In genomic region chr1:1013922-1014617, GRCh38 we compare ENCODE assay signal across 7 cellular contexts. TPM values are rescaled to one million over a fixed set of nuclear protein-coding genes. Genes with fewer than 3 reads are reported as not detected.
A peak's percentile ranks its signal among the peaks of the same experiment; 100 is the strongest.
DNase-seq lines count a peak whose midpoint lies in the region; FAIRE-seq and TF ChIP-seq lines count a peak whose summit lies in the region.
"Had no signal": no experiment of that assay in that cellular context is flagged by ENCODE, and none has a peak within 500 bp of the region (broad histone marks: within the 10 kb centered on the region; RNA-seq: fewer than 3 reads in every experiment).

No MANE protein-coding gene starts in this region.

- H4K8ac ChIP-seq in mesendoderm (ENCODE audit: low read depth, low read length), result no peak overlapping the region

- DNase-seq in activated naive CD4-positive, alpha-beta T cell treated with anti-CD3 and anti-CD28 coated beads, Interleukin-2, amount 50 U/mL, for 16 hours, result peak; percentile 48
- DNase-seq in mesendoderm (no peak), GM12891 (ENCODE audit: insufficient read length, low spot score) (no peak), hepatic stellate cell (ENCODE audit: low spot score) (no peak), mucosa of gallbladder (ENCODE audit: low spot score) (no peak)

- H3K9me3 ChIP-seq in HUES6 (ENCODE audit: control insufficient read depth, insufficient read depth, low read depth, low read length), result no peaks in the 10 kb centered on the region

- no peak overlapping the region for H4K5ac ChIP-seq in mesendoderm (ENCODE audit: low read length)

- WGBS in mesendoderm (ENCODE audit: extremely low coverage, insufficient coverage, low lambda C conversion rate), result no CpG with 5 or more reads among the region's 41 CpGs

- peak overlapping the region; percentile 69 for H2AK5ac ChIP-seq in mesendoderm (ENCODE audit: low read length)

- H3K56ac ChIP-seq in mesendoderm (ENCODE audit: low read length), result peak overlapping the region; percentile 93

- no peak overlapping the region for H2BK5ac ChIP-seq in mesendoderm (ENCODE audit: low read length)

- H3K18ac ChIP-seq in mesendoderm (ENCODE audit: low read length), result no peak overlapping the region

- H3K23ac ChIP-seq in mesendoderm (ENCODE audit: low read length), result peak overlapping the region; percentile 95

- H3K36me3 ChIP-seq in HUES6 (ENCODE audit: control insufficient read depth, insufficient read depth, low read length), result no peaks in the 10 kb centered on the region
- no peaks in the 10 kb centered on the region for H3K36me3 ChIP-seq in mesendoderm (ENCODE audit: control insufficient read depth, insufficient read depth, low read length)

- FAIRE-seq in GM12891 (lab: Jason Lieb, UNC), result no peak

- H3K79me1 ChIP-seq in mesendoderm (ENCODE audit: low read length), result no peaks in the 10 kb centered on the region

- H3K9ac ChIP-seq in HUES6 (ENCODE audit: low read length), result peak overlapping the region; percentile 80
- H3K9ac ChIP-seq in mesendoderm (ENCODE audit: low read length), result peak overlapping the region; percentile 72

- H2BK15ac ChIP-seq in mesendoderm (replicated peaks; ENCODE audit: low read depth), result no peak overlapping the region

- H3K27me3 ChIP-seq in HUES6 (ENCODE audit: control insufficient read depth, insufficient read depth, low read length) (0 out of 2 replicates have a peak, but pooled peaks cover under 1% of the 10 kb centered on the region), mesendoderm (ENCODE audit: insufficient read depth, low read length, poor library complexity) (no peaks in the 10 kb centered on the region)

- no peak for TF ChIP-seq POLR2A in GM12891 (IDR thresholded peaks at IDR 0.05; ENCODE audit: low read depth, low read length)

- peak overlapping the region; percentile 81 for H3K4me3 ChIP-seq in HUES6 (ENCODE audit: low read depth, low read length)
- no peak overlapping the region for H3K4me3 ChIP-seq in mesendoderm (ENCODE audit: low read length)

- H3K4ac ChIP-seq in mesendoderm (ENCODE audit: low read depth, low read length), result no peak overlapping the region

- H3K4me2 ChIP-seq in mesendoderm (ENCODE audit: low read length), result no peak overlapping the region

- no peak overlapping the region for H2BK120ac ChIP-seq in mesendoderm (ENCODE audit: low read depth, low read length)

- H3K27ac ChIP-seq in HUES6 (ENCODE audit: low read depth, low read length) (no peak overlapping the region; the same call in 1 of the 2 replicates), mesendoderm (ENCODE audit: low read depth, low read length) (no peak overlapping the region)

- H3K79me2 ChIP-seq in mesendoderm (ENCODE audit: control insufficient read depth, insufficient read depth, low read length), result no peaks in the 10 kb centered on the region

- H3K4me1 ChIP-seq in HUES6 (ENCODE audit: control insufficient read depth, insufficient read depth, low read length) (peaks cover 20% of the 10 kb centered on the region), mesendoderm (ENCODE audit: control insufficient read depth, low read depth, low read length) (no peaks in the 10 kb centered on the region)

TF ChIP-seq in GM12891, 5 proteins besides CTCF, POLR2A, EP300 and RAD21:
- no peak for TF ChIP-seq SPI1 (IDR thresholded peaks at IDR 0.05; ENCODE audit: low read depth, low read length)
- no peak for TF ChIP-seq PAX5 (IDR thresholded peaks at IDR 0.05; ENCODE audit: insufficient read depth, low read length, severe bottlenecking)
- TF ChIP-seq POLR2AphosphoS5 (IDR thresholded peaks at IDR 0.05; ENCODE audit: low read depth, low read length), result no peak
- no peak for TF ChIP-seq POU2F2 (IDR thresholded peaks at IDR 0.05; ENCODE audit: low read depth, low read length)
- no peak for TF ChIP-seq TAF1 (IDR thresholded peaks at IDR 0.05; ENCODE audit: low read depth, low read length)

RNA-seq across cellular contexts. Expression of gene ISG15, which starts 0.8 kb away (rescaled TPM):
- polyA plus RNA-seq in mesendoderm (2013, experiment 1 of 2), result 13.2 TPM
- 12.9 TPM for polyA plus RNA-seq in mesendoderm (2013, experiment 2 of 2)
- polyA plus RNA-seq in GM12891 (2012; ENCODE audit: low read depth, missing spikeins), result 191 TPM
- 41.5 TPM for total RNA-seq in mucosa of gallbladder

RNA-seq across cellular contexts. Expression of gene AGRN, which starts 5.8 kb away (rescaled TPM):
- polyA plus RNA-seq in mesendoderm (2013, experiment 1 of 2), result 26.7 TPM
- 26.6 TPM for polyA plus RNA-seq in mesendoderm (2013, experiment 2 of 2)
- polyA plus RNA-seq in GM12891 (2012; ENCODE audit: low read depth, missing spikeins), result 14.4 TPM
- total RNA-seq in mucosa of gallbladder, result 311 TPM

RNA-seq across cellular contexts. Expression of gene HES4, which starts 14.2 kb away (rescaled TPM):
- polyA plus RNA-seq in mesendoderm (2013, experiment 1 of 2), result 0.27 TPM
- polyA plus RNA-seq in mesendoderm (2013, experiment 2 of 2), result 0.34 TPM
- polyA plus RNA-seq in GM12891 (2012; ENCODE audit: low read depth, missing spikeins), result 0.45 TPM
- total RNA-seq in mucosa of gallbladder, result 25.6 TPM

RNA-seq across cellular contexts. Expression of gene PERM1, which starts 32.2 kb away (rescaled TPM):
- polyA plus RNA-seq in mesendoderm (2013, experiment 1 of 2), result not detected
- not detected for polyA plus RNA-seq in mesendoderm (2013, experiment 2 of 2)
- polyA plus RNA-seq in GM12891 (2012; ENCODE audit: low read depth, missing spikeins), result 0.15 TPM
- 0.35 TPM for total RNA-seq in mucosa of gallbladder
- total RNA-seq: glomerular endothelial cell had no signal

RNA-seq across cellular contexts. Expression of gene PLEKHN1, which starts 47.8 kb away (rescaled TPM):
- 0.20 TPM for polyA plus RNA-seq in mesendoderm (2013, experiment 1 of 2)
- 0.28 TPM for polyA plus RNA-seq in mesendoderm (2013, experiment 2 of 2)
- polyA plus RNA-seq in GM12891 (2012; ENCODE audit: low read depth, missing spikeins), result 0.22 TPM
- 1.8 TPM for total RNA-seq in mucosa of gallbladder
